ENCODE assay signal across 22 cellular contexts in genomic region chr18:52160652-52161051, GRCh38.
DNase-seq lines count a peak whose midpoint lies in the region; ATAC-seq and TF ChIP-seq lines count a peak whose summit lies in the region.
"Had no signal": no experiment of that assay in that cellular context is flagged by ENCODE, and none has a peak within 500 bp of the region (broad histone marks: within the 10 kb centered on the region; RNA-seq: fewer than 3 reads in every experiment).

No MANE protein-coding gene starts in this region.

- intact Hi-C loops in MCF 10A (cut with micrococcal nuclease) (loop anchor here (5.0 kb wide), 1 partner anchor 77 kb away; no protein-coding TSS in a partner anchor), breast epithelium (cut with DNase I; ENCODE audit: low total_unique reads) (no loop called here), body of pancreas (cut with DNase I) (no loop called here), OCI-LY7 (cut with micrococcal nuclease; ENCODE audit: unreplicated experiment) (no loop called here)

- no peak overlapping the region for H2AFZ ChIP-seq in OCI-LY7 (ENCODE audit: low read length)

- no peak for TF ChIP-seq CTCF in MCF 10A (IDR thresholded peaks at IDR 0.05; ENCODE audit: unreplicated experiment)
- no peak for TF ChIP-seq CTCF in breast epithelium (IDR thresholded peaks at IDR 0.05)
- TF ChIP-seq CTCF in body of pancreas (IDR thresholded peaks at IDR 0.05), result no peak
- no peak for TF ChIP-seq CTCF in OCI-LY7 (conservative IDR thresholded peaks at IDR 0.05; ENCODE audit: low read length)

- H3K36me3 Mint-ChIP-seq in MCF 10A (ENCODE audit: insufficient read depth, unreplicated experiment), result no peaks in the 10 kb centered on the region
- H3K36me3 Mint-ChIP-seq: activated naive CD8-positive, alpha-beta T cell treated with anti-CD3 and anti-CD28 coated beads for 36 hours; CD8-positive, alpha-beta memory T cell had no signal

- no peak overlapping the region for H3K4me3 Mint-ChIP-seq in MCF 10A (ENCODE audit: unreplicated experiment)
- H3K4me3 Mint-ChIP-seq: activated CD4-positive, alpha-beta T cell treated with anti-CD3 and anti-CD28 coated beads for 36 hours; activated naive CD8-positive, alpha-beta T cell treated with anti-CD3 and anti-CD28 coated beads for 36 hours; CD8-positive, alpha-beta memory T cell; HFFc6; nephron progenitor cell had no signal

- H3K9me3 Mint-ChIP-seq in MCF 10A (ENCODE audit: unreplicated experiment), result peaks cover 20% of the 10 kb centered on the region

- H3K27me3 ChIP-seq in breast epithelium (no peaks in the 10 kb centered on the region), iPS DF 6.9 (ENCODE audit: control insufficient read depth, insufficient read depth, low read length) (no peaks in the 10 kb centered on the region), body of pancreas (no peaks in the 10 kb centered on the region)
- H3K27me3 ChIP-seq: suprapubic skin had no signal

- H3K36me3 ChIP-seq in breast epithelium (no peaks in the 10 kb centered on the region), iPS DF 6.9 (ENCODE audit: control insufficient read depth, insufficient read depth, low read length) (no peaks in the 10 kb centered on the region), body of pancreas (replicated peaks in 1 of 2; ENCODE audit: insufficient read depth in 1 of 2, low read depth in 2 of 2) (no peaks in the 10 kb centered on the region), OCI-LY7 (ENCODE audit: insufficient read depth, low read length) (no peaks in the 10 kb centered on the region)
- H3K36me3 ChIP-seq: suprapubic skin had no signal

- BruUV-seq in MCF 10A (replicated peaks; lab: Mats Ljungman, UMichigan) (no TSS peak), OCI-LY7 (replicated peaks; lab: Mats Ljungman, UMichigan) (no TSS peak)

- H3K4me2 ChIP-seq in OCI-LY7 (ENCODE audit: low read length), result no peak overlapping the region
- H3K4me2 ChIP-seq: A549 had no signal

- CTCF ChIA-PET in MCF 10A (lab: Yijun Ruan, JAX) (interaction anchor here (0.8 to 1.7 kb wide), 4 partner anchors 10 to 493 kb away, joined by 3 to 4 read pairs (median 4); no protein-coding TSS in a partner anchor), OCI-LY7 (lab: Charles Lee; ENCODE audit: unreplicated experiment) (no interaction called here)

- no peaks in the 10 kb centered on the region for H3K27me3 Mint-ChIP-seq in MCF 10A (ENCODE audit: insufficient read depth, unreplicated experiment)
- H3K27me3 Mint-ChIP-seq: activated CD4-positive, alpha-beta T cell treated with anti-CD3 and anti-CD28 coated beads for 36 hours; activated naive CD8-positive, alpha-beta T cell treated with anti-CD3 and anti-CD28 coated beads for 36 hours; CD8-positive, alpha-beta memory T cell had no signal

- H3K4me1 ChIP-seq in breast epithelium (no peaks in the 10 kb centered on the region), iPS DF 6.9 (ENCODE audit: control insufficient read depth, insufficient read depth, low read length) (no peaks in the 10 kb centered on the region), body of pancreas (no peaks in the 10 kb centered on the region), OCI-LY7 (ENCODE audit: insufficient read depth, low read length, poor library complexity, severe bottlenecking) (no peaks in the 10 kb centered on the region)
- H3K4me1 ChIP-seq: A549, suprapubic skin had no signal

- H3K27ac ChIP-seq in breast epithelium (no peak overlapping the region), iPS DF 6.9 (ENCODE audit: low read length) (no peak overlapping the region), body of pancreas (no peak overlapping the region), OCI-LY7 (ENCODE audit: low read depth, low read length, poor library complexity, severe bottlenecking) (no peak overlapping the region)
- H3K27ac ChIP-seq: A549, suprapubic skin had no signal

- no peak for TF ChIP-seq POLR2A in breast epithelium (IDR thresholded peaks at IDR 0.05)
- TF ChIP-seq POLR2A in body of pancreas (IDR thresholded peaks at IDR 0.05), result no peak

- WGBS in iPS DF 6.9 (ENCODE audit: insufficient coverage, insufficient read length), result no CpG with 5 or more reads among the region's 2 CpGs
- 45 to 48% methylated on average over 2 of the region's 2 CpGs for WGBS in body of pancreas, 2 donors

- no peaks in the 10 kb centered on the region for H4K20me1 ChIP-seq in OCI-LY7 (ENCODE audit: insufficient read depth, low read length)

- H3K9me3 ChIP-seq in breast epithelium (peaks cover 0 to 14% of the 10 kb centered on the region in 2 donors), iPS DF 6.9 (ENCODE audit: control insufficient read depth, insufficient read depth, low read length) (no peaks in the 10 kb centered on the region), body of pancreas (no peaks in the 10 kb centered on the region), OCI-LY7 (ENCODE audit: low read length) (no peaks in the 10 kb centered on the region)
- H3K9me3 ChIP-seq: A549 had no signal

- H3K79me2 ChIP-seq in OCI-LY7 (ENCODE audit: insufficient read depth, low read depth, low read length), result no peaks in the 10 kb centered on the region

- peak overlapping the region; percentile 7 for H3K27ac Mint-ChIP-seq in MCF 10A (ENCODE audit: low read depth, unreplicated experiment)
- H3K27ac Mint-ChIP-seq: activated CD4-positive, alpha-beta T cell treated with anti-CD3 and anti-CD28 coated beads for 36 hours; activated naive CD8-positive, alpha-beta T cell treated with anti-CD3 and anti-CD28 coated beads for 36 hours; CD8-positive, alpha-beta memory T cell; HFFc6; nephron progenitor cell had no signal

- peaks cover 18% of the 10 kb centered on the region for H3K4me1 Mint-ChIP-seq in MCF 10A (ENCODE audit: insufficient read depth, unreplicated experiment)
- H3K4me1 Mint-ChIP-seq: activated CD4-positive, alpha-beta T cell treated with anti-CD3 and anti-CD28 coated beads for 36 hours; activated naive CD8-positive, alpha-beta T cell treated with anti-CD3 and anti-CD28 coated beads for 36 hours; CD8-positive, alpha-beta memory T cell; nephron progenitor cell had no signal

- ATAC-seq in HG03378 (IDR thresholded peaks at IDR 0.05; ENCODE audit: unreplicated experiment) (no peak), body of pancreas (no peak)
- ATAC-seq: A549; activated CD4-positive, alpha-beta T cell treated with anti-CD3 and anti-CD28 coated beads for 36 hours; right cardiac atrium had no signal

- DNase-seq in MCF 10A (ENCODE audit: unreplicated experiment), result peak; percentile 88
- no peak for DNase-seq in breast epithelium (ENCODE audit: low spot score in 2 of 2)
- DNase-seq in astrocyte of the hippocampus (ENCODE audit: low read depth, low spot score), result peak; percentile 43
- peak; percentile 27 for DNase-seq in iPS DF 6.9 (ENCODE audit: low read depth, low spot score)
- no peak for DNase-seq in OCI-M1 (lab: John Stamatoyannopoulos, UW)
- no peak for DNase-seq in body of pancreas
- DNase-seq in OCI-LY7 (ENCODE audit: low spot score), result no peak
- DNase-seq: activated CD4-positive, alpha-beta T cell treated with anti-CD3 and anti-CD28 coated beads for 36 hours; activated naive CD8-positive, alpha-beta T cell treated with anti-CD3 and anti-CD28 coated beads for 36 hours; CD8-positive, alpha-beta memory T cell; erythroblast; HFFc6; Karpas-422; NCI-H187; NCI-H510A treated with DMSO at 0.1 percent for 48 hours; nephron progenitor cell; right cardiac atrium; stimulated activated CD4-positive, alpha-beta T cell treated with anti-CD3 and anti-CD28 coated beads, Interleukin-2, amount 100 ng/mL, for 24 hours had no signal

- H3K9me2 ChIP-seq in OCI-LY7 (ENCODE audit: insufficient read depth, low read length), result no peaks in the 10 kb centered on the region

- POLR2A ChIA-PET in MCF 10A (lab: Yijun Ruan, JAX) (interaction anchor here (0.6 to 3.2 kb wide), 12 partner anchors 10 to 1131 kb away, joined by 3 to 17 read pairs (median 4); no protein-coding TSS in a partner anchor), OCI-LY7 (lab: Charles Lee) (no interaction called here)

- H3K4me3 ChIP-seq in breast epithelium (no peak overlapping the region), iPS DF 6.9 (ENCODE audit: low read length) (no peak overlapping the region), body of pancreas (no peak overlapping the region), OCI-LY7 (ENCODE audit: low read depth, low read length, poor library complexity, severe bottlenecking) (no peak overlapping the region)
- H3K4me3 ChIP-seq: A549, lung, suprapubic skin had no signal

Comparison
In these comparisons a context has a peak if more than half of its experiments do, and no peak if none do; other contexts are left out.
1. DNase-seq: peak in MCF 10A (single experiment), astrocyte of the hippocampus (single experiment) and iPS DF 6.9 (single experiment); none in breast epithelium (0 of 2), OCI-M1 (single experiment), body of pancreas (0 of 4) and OCI-LY7 (single experiment).